Comparison of ENCODE assay signal across 8 cellular contexts in the genomic region with DNA sequence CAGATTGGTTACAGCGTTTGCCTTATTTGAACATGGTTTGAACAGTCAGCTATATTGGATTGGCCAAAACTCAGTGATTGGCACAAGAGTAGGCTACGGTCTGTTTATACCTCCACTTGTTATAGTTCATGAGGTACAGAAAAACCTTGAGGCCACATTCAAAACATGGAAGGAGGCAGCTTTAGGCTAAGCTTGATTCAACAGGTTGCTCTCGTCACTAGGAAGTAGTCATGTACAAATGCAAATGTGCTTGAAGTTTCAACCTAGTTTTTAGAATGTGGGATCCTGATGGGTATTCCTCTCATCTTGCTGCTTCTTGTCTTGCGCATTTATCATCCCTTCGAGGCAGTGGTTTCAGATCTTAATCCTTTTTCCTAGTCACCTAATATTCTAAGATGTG.
"Had no signal": no experiment of that assay in that cellular context is flagged by ENCODE, and none has a peak within 500 bp of the region (broad histone marks: within the 10 kb centered on the region; RNA-seq: fewer than 3 reads in every experiment).

No MANE protein-coding gene starts in this region.

- H3K4me3 Mint-ChIP-seq: IgD-negative memory B cell had no signal

- H3K4me3 ChIP-seq: K562 had no signal

- H3K27ac Mint-ChIP-seq: IgD-negative memory B cell had no signal

- ATAC-seq: HepG2, K562 had no signal

- H3K27ac ChIP-seq: HL-60, KMS-11 had no signal

- H3K4me2 ChIP-seq: KMS-11 had no signal

- H3K27me3 Mint-ChIP-seq: IgD-negative memory B cell had no signal

- H3K9ac ChIP-seq: KMS-11 had no signal

- DNase-seq: IMR-90, KBM-7, KG1 had no signal
